12 cellular contexts compared by ENCODE assay signal in genomic region chr7:156397249-156397648, GRCh38.
DNase-seq lines count a peak whose midpoint lies in the region; ATAC-seq lines count a peak whose summit lies in the region.
"Had no signal": no experiment of that assay in that cellular context is flagged by ENCODE, and none has a peak within 500 bp of the region (broad histone marks: within the 10 kb centered on the region; RNA-seq: fewer than 3 reads in every experiment).

No MANE protein-coding gene starts in this region.

- DNase-seq in DMS79 treated with DMSO at 0.1 percent for 48 hours (lab: John Stamatoyannopoulos, UW) (peak; percentile 28), NCI-H128 (lab: John Stamatoyannopoulos, UW; ENCODE audit: unreplicated experiment) (peak; percentile 85), NCI-H69 (lab: John Stamatoyannopoulos, UW) (peak; percentile 14), retina (peak; percentile 58), kidney tubule cell (ENCODE audit: low spot score) (no peak), left lobe of liver (ENCODE audit: low spot score) (no peak)
- DNase-seq: CD8-positive, alpha-beta T cell; COR-L47; DMS153; GF-D8 had no signal

- no peak for ATAC-seq in left lobe of liver
- ATAC-seq: A549; CD8-positive, alpha-beta T cell; HCT116 had no signal

Comparison
In these comparisons a context has a peak if more than half of its experiments do, and no peak if none do; other contexts are left out.
1. DNase-seq: peak in DMS79 treated with DMSO at 0.1 percent for 48 hours (single experiment), NCI-H128 (single experiment), NCI-H69 (single experiment) and retina (single experiment); none in kidney tubule cell (single experiment) and left lobe of liver (single experiment).